In the genomic region with DNA sequence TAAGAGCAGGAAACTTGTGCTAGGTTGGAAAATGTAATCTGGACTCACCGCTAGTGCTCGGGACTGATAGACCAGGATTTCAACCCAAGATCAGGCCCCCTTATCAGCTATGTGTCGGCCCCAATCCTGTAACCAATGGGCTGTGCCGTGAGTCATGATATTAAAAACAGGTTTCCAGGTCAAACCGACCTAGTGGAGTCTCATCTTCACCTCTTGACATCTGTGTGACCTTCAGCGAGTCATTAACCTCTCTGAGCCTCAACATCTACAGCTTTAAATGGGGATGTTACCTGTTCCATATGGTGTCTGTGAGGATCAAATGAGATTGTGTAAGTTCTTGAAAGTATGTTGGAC, we compare ENCODE assay signal across 8 cellular contexts. TPM values are rescaled to one million over a fixed set of nuclear protein-coding genes. Genes with fewer than 3 reads are reported as not detected.
DNase-seq lines count a peak whose midpoint lies in the region; ATAC-seq and TF ChIP-seq lines count a peak whose summit lies in the region.

No MANE protein-coding gene starts in this region.

- peak overlapping the region; percentile 88 for H3K27ac ChIP-seq in upper lobe of right lung

- TF ChIP-seq CTCF in astrocyte of the spinal cord (IDR thresholded peaks at IDR 0.05; ENCODE audit: low read depth, low read length) (no peak), lower leg skin (IDR thresholded peaks at IDR 0.05) (no peak), upper lobe of right lung (IDR thresholded peaks at IDR 0.05) (no peak)

- peak overlapping the region; percentile 78 for H3K4me3 ChIP-seq in astrocyte of the spinal cord (ENCODE audit: low read depth, low read length)
- H3K4me3 ChIP-seq in lower leg skin (ENCODE audit: low read depth, poor library complexity, severe bottlenecking): peak overlapping the region; percentile 96
- H3K4me3 ChIP-seq in upper lobe of right lung: peak overlapping the region; percentile 97

- peaks cover 28% of the 10 kb centered on the region for H3K4me1 ChIP-seq in upper lobe of right lung

- no peak for TF ChIP-seq POLR2A in lower leg skin (IDR thresholded peaks at IDR 0.05)

- H3K36me3 ChIP-seq in upper lobe of right lung: peaks cover 32% of the 10 kb centered on the region

- in situ Hi-C loops in astrocyte of the spinal cord (cut with HindIII; ENCODE audit: low sequenced_read_pairs): no loop called here

- no peak for ATAC-seq in upper lobe of right lung

- no peaks in the 10 kb centered on the region for H3K27me3 ChIP-seq in upper lobe of right lung

- intact Hi-C loops in lower leg skin (cut with DNase I; ENCODE audit: low total_unique reads): no loop called here
- intact Hi-C loops in upper lobe of right lung (cut with DNase I): no loop called here

- DNase-seq in NK-92 treated with Interleukin-12 subunit alpha and Interleukin-12 subunit beta, amount 100 ng/mL, for 24 hours (lab: John Stamatoyannopoulos, UW): peak; percentile 38
- DNase-seq in NK-92 (lab: John Stamatoyannopoulos, UW; ENCODE audit: unreplicated experiment) (no peak), HK-2 (ENCODE audit: unreplicated experiment) (peak; percentile 28), astrocyte of the spinal cord (ENCODE audit: low read depth, low spot score) (peak; percentile 3), lower leg skin (ENCODE audit: low spot score in 2 of 2) (no peak), upper lobe of right lung (no peak), GDM1 (lab: John Stamatoyannopoulos, UW) (no peak), cerebellar cortex (ENCODE audit: low spot score) (no peak)

- H3K9me3 ChIP-seq in upper lobe of right lung: no peaks in the 10 kb centered on the region

- WGBS in lower leg skin, 2 donors: 1% methylated on average over 6 of the region's 6 CpGs

RNA-seq across cellular contexts. Expression of a gene that starts 0.5 kb away (rescaled TPM):
- total RNA-seq in lower leg skin: 10 to 100 TPM; 20.5 to 41.8 (median 26.8) TPM
- total RNA-seq in upper lobe of right lung: 36.8 TPM

RNA-seq across cellular contexts. Expression of a gene that starts 0.7 kb away (rescaled TPM):
- total RNA-seq in lower leg skin (10 to 100 TPM in 3 of 4 donors, 1 to 10 TPM in 1; 7.5 to 11.2 (median 10.8) TPM), upper lobe of right lung (9.1 TPM)

Comparison
In these comparisons a context has a peak if more than half of its experiments do, and no peak if none do; other contexts are left out.
1. DNase-seq: peak in NK-92 treated with Interleukin-12 subunit alpha and Interleukin-12 subunit beta, amount 100 ng/mL, for 24 hours (single experiment), HK-2 (single experiment) and astrocyte of the spinal cord (single experiment); none in NK-92 (single experiment), lower leg skin (0 of 2), upper lobe of right lung (single experiment), GDM1 (single experiment) and cerebellar cortex (single experiment).
2. Peak in every context shown above with its lines, with median percentiles within 50 percentile points of each other: H3K4me3 ChIP-seq.